Comparison of ENCODE assay signal across 11 cellular contexts in the genomic region with DNA sequence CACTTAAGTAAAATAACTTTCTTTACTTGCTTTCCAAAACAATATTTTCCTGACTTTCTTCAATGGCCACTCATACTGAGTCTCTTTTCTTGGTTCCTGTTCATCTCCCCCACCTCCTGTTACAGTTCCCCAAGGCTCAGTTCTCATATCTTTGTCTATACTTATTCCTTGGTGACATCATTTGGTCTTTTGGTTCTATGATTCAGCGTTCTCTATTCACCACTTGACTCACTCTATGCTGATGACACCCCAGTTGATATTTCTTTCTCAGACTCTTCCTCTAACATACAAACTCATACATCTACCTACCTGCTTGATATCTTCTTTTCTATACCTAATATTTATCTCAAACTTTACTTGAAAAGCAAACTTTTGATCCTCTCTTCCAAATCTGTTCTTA.
DNase-seq lines count a peak whose midpoint lies in the region; ATAC-seq, FAIRE-seq and TF ChIP-seq lines count a peak whose summit lies in the region.
"Had no signal": no experiment of that assay in that cellular context is flagged by ENCODE, and none has a peak within 500 bp of the region (broad histone marks: within the 10 kb centered on the region; RNA-seq: fewer than 3 reads in every experiment).

No MANE protein-coding gene starts in this region.

- H3K36me3 Mint-ChIP-seq in type B pancreatic cell: no peaks in the 10 kb centered on the region
- H3K36me3 Mint-ChIP-seq: brain, naive B cell had no signal

- no peak for FAIRE-seq in frontal cortex (lab: Jason Lieb, UNC)

- DNase-seq in GM03348 (ENCODE audit: low spot score): peak; percentile 41
- peak; percentile 37 for DNase-seq in dermis blood vessel endothelial cell
- DNase-seq in frontal cortex (ENCODE audit: low spot score in 2 of 2): no peak
- no peak for DNase-seq in type B pancreatic cell (ENCODE audit: extremely low spot score, unreplicated experiment)
- DNase-seq in activated CD4-positive, alpha-beta T cell treated with anti-CD3 and anti-CD28 coated beads for 1 hour: no peak
- DNase-seq in nucleus accumbens (lab: John Stamatoyannopoulos, UW): no peak
- DNase-seq: naive B cell had no signal

- H3K27ac Mint-ChIP-seq in type B pancreatic cell: no peak overlapping the region
- H3K27ac Mint-ChIP-seq: brain, naive B cell had no signal

- no peaks in the 10 kb centered on the region for H3K9me3 Mint-ChIP-seq in type B pancreatic cell

- H3K27me3 Mint-ChIP-seq in type B pancreatic cell: no peaks in the 10 kb centered on the region

- no peak overlapping the region for H3K4me3 Mint-ChIP-seq in type B pancreatic cell
- H3K4me3 Mint-ChIP-seq: brain, naive B cell had no signal

- no peak for TF ChIP-seq CTCF in type B pancreatic cell (conservative IDR thresholded peaks at IDR 0.05)

- no peaks in the 10 kb centered on the region for H3K4me1 Mint-ChIP-seq in type B pancreatic cell (ENCODE audit: unreplicated experiment)
- H3K4me1 Mint-ChIP-seq: brain had no signal

- ATAC-seq in GM21390 (IDR thresholded peaks at IDR 0.05; ENCODE audit: unreplicated experiment) (peak; percentile 70), HG03442 (IDR thresholded peaks at IDR 0.05; ENCODE audit: unreplicated experiment) (peak; percentile 87)
- ATAC-seq: Panc1 had no signal

Comparison
In these comparisons a context has a peak if more than half of its experiments do, and no peak if none do; other contexts are left out.
1. DNase-seq: peak in GM03348 (single experiment) and dermis blood vessel endothelial cell (single experiment); none in frontal cortex (0 of 2), type B pancreatic cell (single experiment), activated CD4-positive, alpha-beta T cell treated with anti-CD3 and anti-CD28 coated beads for 1 hour (single experiment) and nucleus accumbens (0 of 56).